ENCODE assay signal across 8 cellular contexts in the genomic region with DNA sequence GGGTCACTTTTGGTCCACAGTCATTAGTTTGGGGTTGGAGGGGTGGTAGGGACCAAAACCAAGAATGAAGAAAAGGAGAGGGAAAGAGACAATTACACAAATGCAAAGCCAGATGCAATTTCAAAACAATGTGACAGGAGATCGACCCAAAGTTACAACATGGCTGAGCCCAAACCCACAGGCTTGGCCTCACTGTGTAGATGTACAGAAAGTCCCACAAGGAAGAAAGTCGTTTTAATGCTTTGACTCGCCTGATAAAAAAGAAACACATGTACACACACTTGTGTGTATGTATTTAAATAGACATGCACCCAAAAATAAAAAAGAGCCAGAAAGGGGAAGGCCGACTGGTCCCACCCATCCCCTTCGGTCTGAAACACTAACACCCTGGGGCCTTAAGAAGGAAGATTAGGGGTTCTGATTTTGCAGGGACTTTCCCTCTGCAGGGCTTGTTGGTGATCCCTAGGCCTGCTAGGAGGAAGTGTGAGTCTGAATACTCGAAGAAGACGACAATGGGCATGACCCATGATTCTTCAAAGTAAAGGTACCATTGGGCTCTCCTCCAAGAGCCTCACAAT.
DNase-seq lines count a peak whose midpoint lies in the region; ATAC-seq, FAIRE-seq and TF ChIP-seq lines count a peak whose summit lies in the region.

No MANE protein-coding gene starts in this region.

- no peaks in the 10 kb centered on the region for H3K9me3 ChIP-seq in lower lobe of right lung

- no peak for TF ChIP-seq POLR2A in NB4 (IDR thresholded peaks at IDR 0.05; ENCODE audit: extremely low read depth, insufficient read length)

- peak; percentile 87 for FAIRE-seq in GM18507 (lab: Jason Lieb, UNC)

- no peaks in the 10 kb centered on the region for H3K27me3 ChIP-seq in lower lobe of right lung (ENCODE audit: low read depth)

- peak overlapping the region; percentile 58 for H3K27ac ChIP-seq in lower lobe of right lung

- H3K36me3 ChIP-seq in lower lobe of right lung: peaks cover 80% of the 10 kb centered on the region

- ATAC-seq in GM21717 (IDR thresholded peaks at IDR 0.05; ENCODE audit: unreplicated experiment): peak; percentile 77
- ATAC-seq in lower lobe of right lung: peak in 1 of 2 donors; percentile 29

- intact Hi-C loops in lower lobe of right lung (cut with DNase I): no loop called here

- H3K4me3 ChIP-seq in NB4 (ENCODE audit: low read depth, low read length): peak overlapping the region; percentile 51
- no peak overlapping the region for H3K4me3 ChIP-seq in lower lobe of right lung

- DNase-seq in GM18507 (ENCODE audit: extremely low spot score, insufficient read length, low read depth) (no peak), NB4 (ENCODE audit: low read depth) (peak; percentile 80), lower lobe of right lung (no peak), iPS-NIHi7 (ENCODE audit: extremely low spot score) (no peak), amygdala (lab: John Stamatoyannopoulos, UW) (no peak), AG20443 (ENCODE audit: low spot score) (no peak), DMS53 treated with DMSO at 0.1 percent for 48 hours (lab: John Stamatoyannopoulos, UW; ENCODE audit: unreplicated experiment) (no peak)

- peaks cover 69% of the 10 kb centered on the region for H3K4me1 ChIP-seq in lower lobe of right lung

- TF ChIP-seq CTCF in NB4 (IDR thresholded peaks at IDR 0.05; ENCODE audit: low read depth, low read length): no peak
- TF ChIP-seq CTCF in lower lobe of right lung (IDR thresholded peaks at IDR 0.05): no peak
